ENCODE assay signal across 15 cellular contexts in the genomic region with DNA sequence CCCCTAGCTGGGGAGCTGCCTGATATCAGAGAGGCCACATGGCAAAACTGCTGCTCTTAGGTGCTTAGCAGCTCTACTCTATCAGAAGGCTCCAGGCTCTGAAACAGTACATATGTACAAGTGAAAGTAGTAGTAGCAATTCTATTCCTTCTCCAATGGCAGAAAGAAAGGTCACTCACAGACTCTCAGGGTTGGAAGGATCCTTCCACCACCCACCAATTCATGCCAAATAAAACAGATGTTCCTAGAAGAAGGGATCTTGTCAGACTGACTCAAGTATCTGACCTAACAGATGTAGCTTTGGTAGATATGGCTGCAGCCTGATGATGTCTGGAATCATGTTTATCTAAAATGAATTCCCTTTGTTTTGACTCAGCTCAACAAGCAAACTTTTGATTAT.
"Had no signal": no experiment of that assay in that cellular context is flagged by ENCODE, and none has a peak within 500 bp of the region (broad histone marks: within the 10 kb centered on the region; RNA-seq: fewer than 3 reads in every experiment).

No MANE protein-coding gene starts in this region.

- H3K27me3 ChIP-seq: gastrocnemius medialis, heart left ventricle, tibial nerve, uterus had no signal

- H3K36me3 ChIP-seq: prostate gland, uterus had no signal

- DNase-seq: activated CD8-positive, alpha-beta memory T cell treated with anti-CD3 and anti-CD28 coated beads, Interleukin-2, amount 10 ng/mL, durations not matched to agents 7 days and 5 days; activated naive CD4-positive, alpha-beta T cell treated with anti-CD3 and anti-CD28 coated beads, Interleukin-2, amount 50 U/mL, for 16 hours; activated T-cell treated with anti-CD3 and anti-CD28 coated beads, Interleukin-2, amount 50 U/mL, for 24 hours; central memory CD4-positive, alpha-beta T cell; gastrocnemius medialis; heart left ventricle; left cardiac atrium; stimulated activated CD4-positive, alpha-beta T cell treated with anti-CD3 and anti-CD28 coated beads, Interleukin-12 subunit alpha, Interleukin-12 subunit beta, amount 100 ng/mL, for 4 hours; stimulated activated CD4-positive, alpha-beta T cell treated with anti-CD3 and anti-CD28 coated beads, Interleukin-2, amount 100 ng/mL, for 24 hours; SW 1271; uterus had no signal

- H3K9me3 ChIP-seq: gastrocnemius medialis, heart left ventricle, prostate gland, tibial nerve, uterus had no signal

- H3K4me1 ChIP-seq: gastrocnemius medialis, prostate gland, tibial nerve, uterus had no signal

- H3K4me3 ChIP-seq: coronary artery, gastrocnemius medialis, heart left ventricle, lung, prostate gland, tibial nerve, uterus had no signal

- H3K27ac ChIP-seq: gastrocnemius medialis, prostate gland, tibial nerve, uterus had no signal
